In genomic region chr5:62305715-62306493, GRCh38 we compare ENCODE assay signal across 8 cellular contexts. TPM values are rescaled to one million over a fixed set of nuclear protein-coding genes. Genes with fewer than 3 reads are reported as not detected.
DNase-seq lines count a peak whose midpoint lies in the region; ATAC-seq and FAIRE-seq lines count a peak whose summit lies in the region.

Gene KIF2A (plus strand): TSS chr5:62306206. CDS start chr5:62306473, 267 bp downstream.

- no peaks in the 10 kb centered on the region for H3K9me3 Mint-ChIP-seq in effector memory CD8-positive, alpha-beta T cell
- no peaks in the 10 kb centered on the region for H3K9me3 Mint-ChIP-seq in memory B cell

- peak; percentile 92 for ATAC-seq in GM21381 (IDR thresholded peaks at IDR 0.05; ENCODE audit: unreplicated experiment)
- peak; percentile 81 for ATAC-seq in effector memory CD8-positive, alpha-beta T cell (replicated peaks)
- ATAC-seq in memory B cell (ENCODE audit: low read depth), result peak; percentile 83

- in situ Hi-C loops in Caki2 (cut with HindIII; ENCODE audit: low pct_unique_long_range_greater_than_20kb, low sequenced_read_pairs), result no loop called here

- peak within 1 kb of the TSS; percentile 93 to 98 for H3K27ac Mint-ChIP-seq in effector memory CD8-positive, alpha-beta T cell
- peak within 1 kb of the TSS; percentile 96 for H3K27ac Mint-ChIP-seq in memory B cell

- peak; percentile 42 for FAIRE-seq in HTR-8/SVneo (lab: Jason Lieb, UNC)

- H3K4me3 Mint-ChIP-seq in effector memory CD8-positive, alpha-beta T cell, result peak within 1 kb of the TSS; percentile 89 to 98
- peak within 1 kb of the TSS; percentile 94 for H3K4me3 Mint-ChIP-seq in memory B cell

- H3K36me3 Mint-ChIP-seq in effector memory CD8-positive, alpha-beta T cell (ENCODE audit: insufficient read depth), result peaks cover 41% of the 10 kb centered on the region
- peaks cover 3% of the 10 kb centered on the region for H3K36me3 Mint-ChIP-seq in memory B cell

- DNase-seq in Caki2 (ENCODE audit: low read depth) (peak; percentile 97), HTR-8/SVneo (ENCODE audit: insufficient read length, low spot score) (peak; percentile 91), NOMO-1 treated with DMSO at 0.1 percent for 48 hours (lab: John Stamatoyannopoulos, UW; ENCODE audit: unreplicated experiment) (peak; percentile 94), memory B cell (ENCODE audit: low spot score in 2 of 2) (peak; percentile 90 to 91)
- peak; percentile 81 to 86 for DNase-seq in activated CD8-positive, alpha-beta memory T cell treated with anti-CD3 and anti-CD28 coated beads for 4 hours (ENCODE audit: low read depth in 2 of 2)
- DNase-seq in effector memory CD8-positive, alpha-beta T cell, result peak; percentile 87 to 93 (median 89)
- DNase-seq in stimulated activated CD8-positive, alpha-beta memory T cell treated with anti-CD3 and anti-CD28 coated beads, Interleukin-12 subunit alpha, Interleukin-12 subunit beta, amount 100 ng/mL, for 1 hour (ENCODE audit: low read depth), result peak; percentile 81

- H3K27me3 Mint-ChIP-seq in effector memory CD8-positive, alpha-beta T cell, result no peaks in the 10 kb centered on the region
- no peaks in the 10 kb centered on the region for H3K27me3 Mint-ChIP-seq in memory B cell

- H3K4me1 Mint-ChIP-seq in effector memory CD8-positive, alpha-beta T cell (ENCODE audit: low read depth in 2 of 2), result peaks cover 37 to 45% of the 10 kb centered on the region in 2 donors
- H3K4me1 Mint-ChIP-seq in memory B cell, result peaks cover 33% of the 10 kb centered on the region

RNA-seq across cellular contexts. Expression of gene KIF2A, which starts in this region (rescaled TPM):
- 17.8 and 25.1 TPM in 2 replicates for total RNA-seq in Caki2 (2014; rRNA removed; shearing (Covaris generic); ENCODE audit: low replicate concordance)

Comparison
In these comparisons a context has a peak if more than half of its experiments do, and no peak if none do; other contexts are left out.
1. Peak in every context shown above with its lines: DNase-seq and ATAC-seq.